ENCODE assay signal across 2 cellular contexts in genomic region chr13:51475727-51476521, GRCh38.
TF ChIP-seq lines count a peak whose summit lies in the region.

No MANE protein-coding gene starts in this region.

TF ChIP-seq in liver, 16 proteins besides CTCF, POLR2A, EP300 and RAD21:
- TF ChIP-seq HNF4A (conservative IDR thresholded peaks at IDR 0.05) (no peak), EGR1 (IDR thresholded peaks at IDR 0.05; ENCODE audit: low read depth in 2 of 2) (no peak), SP1 (IDR thresholded peaks at IDR 0.05) (no peak), YY1 (IDR thresholded peaks at IDR 0.05) (no peak), REST (IDR thresholded peaks at IDR 0.05) (no peak), MAX (IDR thresholded peaks at IDR 0.05) (no peak), RXRA (IDR thresholded peaks at IDR 0.05) (no peak), TAF1 (conservative IDR thresholded peaks at IDR 0.05) (no peak), FOXA2 (IDR thresholded peaks at IDR 0.05) (no peak)

TF ChIP-seq in HepG2, 621 proteins besides CTCF, POLR2A, EP300 and RAD21:
- TF ChIP-seq ZNF572 (CRISPR knock-in tag; IDR thresholded peaks at IDR 0.05) (no peak), TCF7 (IDR thresholded peaks at IDR 0.05; ENCODE audit: low read depth) (no peak), GZF1 (CRISPR knock-in tag; IDR thresholded peaks at IDR 0.05) (no peak), SATB2 (CRISPR knock-in tag; IDR thresholded peaks at IDR 0.05) (no peak), ZMAT3 (CRISPR knock-in tag; conservative IDR thresholded peaks at IDR 0.05) (no peak), XRCC5 (optimal IDR thresholded peaks at IDR 0.05; ENCODE audit: low read length) (no peak)
TF ChIP-seq in HepG2: peak in this region for 0.
